Comparison of ENCODE assay signal across 20 cellular contexts in the genomic region with DNA sequence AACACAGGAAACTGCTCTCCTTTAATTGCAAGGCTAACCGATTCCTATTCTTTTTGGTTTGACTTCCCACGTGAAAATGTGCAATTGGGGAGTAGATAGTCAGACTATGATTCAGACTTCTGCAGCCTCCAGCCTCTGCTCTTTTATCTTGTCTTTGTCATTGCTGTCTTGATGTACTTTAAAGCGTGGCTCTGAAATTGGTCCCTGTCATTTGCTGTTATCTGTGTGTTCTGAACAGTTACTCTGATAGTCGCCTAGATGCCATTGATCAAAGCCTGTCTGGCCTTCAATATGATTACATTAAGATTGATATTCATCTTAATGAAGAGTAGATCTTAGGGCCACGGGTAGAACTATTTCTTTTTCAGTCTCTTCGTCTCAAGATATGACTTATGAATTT.
"Had no signal": no experiment of that assay in that cellular context is flagged by ENCODE, and none has a peak within 500 bp of the region (broad histone marks: within the 10 kb centered on the region; RNA-seq: fewer than 3 reads in every experiment).

No MANE protein-coding gene starts in this region.

- H3K4me2 ChIP-seq: KMS-11 had no signal

- DNase-seq: Kasumi-1, MM.1S, NCI-H1092 treated with DMSO at 0.1 percent for 48 hours, NCI-H1436, NCI-H187, NCI-H2029, NCI-H2081 treated with DMSO at 0.1 percent for 48 hours, NCI-H2171, NCI-H226, NCI-H446, NCI-H510A treated with DMSO at 0.1 percent for 48 hours, NCI-H526 treated with DMSO at 0.1 percent for 48 hours, NCI-H748 treated with DMSO at 0.1 percent for 48 hours, PC-3, SHP77 had no signal

- H3K4me3 ChIP-seq: K562 had no signal

- H3K9me3 Mint-ChIP-seq: IgD-negative memory B cell had no signal

- H3K27me3 Mint-ChIP-seq: IgD-negative memory B cell had no signal

- H3K4me3 Mint-ChIP-seq: IgD-negative memory B cell had no signal

- H3K27ac Mint-ChIP-seq: IgD-negative memory B cell had no signal

- H3K27ac ChIP-seq: HL-60, KMS-11, RWPE1 had no signal

- H3K36me3 Mint-ChIP-seq: IgD-negative memory B cell had no signal

- H3K9ac ChIP-seq: KMS-11 had no signal

- H3K4me1 Mint-ChIP-seq: IgD-negative memory B cell had no signal
